ENCODE assay signal across 8 cellular contexts in the genomic region with DNA sequence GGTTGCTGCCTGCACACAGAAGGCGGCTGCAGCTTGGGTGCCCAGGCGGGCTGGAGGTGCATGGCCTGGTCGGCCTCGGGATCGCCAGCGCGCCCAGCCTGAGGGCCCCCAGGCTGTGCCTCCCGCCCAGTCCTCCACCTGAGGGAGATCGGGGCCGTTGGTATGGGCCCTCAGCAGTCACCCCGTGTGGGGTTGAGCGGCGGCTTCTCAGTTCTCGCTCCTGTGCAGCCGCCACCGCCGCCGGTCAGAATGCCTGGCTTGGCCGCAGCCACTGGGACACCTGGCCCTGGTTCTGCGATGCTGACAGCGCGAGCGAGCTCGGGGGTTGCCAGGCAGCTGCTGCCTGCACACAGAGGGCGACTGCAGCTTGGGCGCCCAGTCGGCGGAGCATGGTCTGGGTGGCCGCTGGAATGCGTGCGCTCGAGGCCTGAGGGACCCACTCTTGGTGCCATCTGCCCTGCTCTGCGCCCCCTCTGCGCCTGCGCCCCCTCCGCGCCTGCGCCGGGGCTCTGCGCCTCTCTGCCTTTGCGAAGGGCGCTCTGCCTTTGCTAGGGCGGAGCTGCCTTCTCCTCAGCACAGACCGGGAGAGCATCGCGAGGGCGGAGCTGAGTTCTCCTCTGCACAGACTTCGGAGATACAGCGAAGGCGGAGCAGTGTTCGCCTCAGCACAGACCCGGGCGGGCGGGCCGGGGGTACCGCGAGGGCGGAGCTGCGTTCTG.
A peak's percentile ranks its signal among the peaks of the same experiment; 100 is the strongest.
DNase-seq lines count a peak whose midpoint lies in the region; ATAC-seq and TF ChIP-seq lines count a peak whose summit lies in the region.
"Not testable (repeated sequence)": the region's sequence is repeated elsewhere in the genome, so short reads cannot be mapped to it uniquely, and the experiment has no call there.

No MANE protein-coding gene starts in this region.

- ATAC-seq in GM19468 (IDR thresholded peaks at IDR 0.05; ENCODE audit: extremely low read depth, unreplicated experiment) (peak; percentile 100), HG03196 (IDR thresholded peaks at IDR 0.05; ENCODE audit: unreplicated experiment) (peak; percentile 100), T-cell (replicated peaks in 1 of 4) (peak; percentile 100)

- peak overlapping the region in 1 of 8 donors; percentile 66 for H3K27ac Mint-ChIP-seq in CD8-positive, alpha-beta memory T cell
- not testable (repeated sequence) for H3K27ac Mint-ChIP-seq in T-cell; activated naive CD8-positive, alpha-beta T cell; nephron progenitor cell

- not testable (repeated sequence) for H3K27ac ChIP-seq in CD8-positive, alpha-beta memory T cell (ENCODE audit: low read depth, low read length)

- H3K36me3 ChIP-seq in CD8-positive, alpha-beta memory T cell (ENCODE audit: insufficient read depth, low read length) = not testable (repeated sequence)

- not testable (repeated sequence) for H3K27me3 ChIP-seq in CD8-positive, alpha-beta memory T cell (ENCODE audit: insufficient read depth, low read length, poor library complexity, severe bottlenecking)

- not testable (repeated sequence) for H3K4me3 ChIP-seq in CD8-positive, alpha-beta memory T cell (ENCODE audit: low read length)

- not testable (repeated sequence) for H3K36me3 Mint-ChIP-seq in CD8-positive, alpha-beta memory T cell; T-cell; activated naive CD8-positive, alpha-beta T cell; nephron progenitor cell (ENCODE audit: low read depth)

- peak overlapping the region; percentile 65 to 92 (median 80) for H3K4me3 Mint-ChIP-seq in CD8-positive, alpha-beta memory T cell
- H3K4me3 Mint-ChIP-seq in T-cell = peak overlapping the region in 2 of 3 donors; percentile 67 to 74
- H3K4me3 Mint-ChIP-seq in activated naive CD8-positive, alpha-beta T cell = peak overlapping the region; percentile 64
- peak overlapping the region; percentile 65 for H3K4me3 Mint-ChIP-seq in nephron progenitor cell

- H3K27me3 Mint-ChIP-seq in CD8-positive, alpha-beta memory T cell; T-cell; activated naive CD8-positive, alpha-beta T cell: not testable (repeated sequence)
- H3K27me3 Mint-ChIP-seq in nephron progenitor cell (ENCODE audit: low read depth, poor library complexity) = peaks cover 19% of the 10 kb centered on the region

- not testable (repeated sequence) for TF ChIP-seq CTCF in nephron progenitor cell (IDR thresholded peaks at IDR 0.05)

- not testable (repeated sequence) for H3K9me3 ChIP-seq in CD8-positive, alpha-beta memory T cell (ENCODE audit: low read length)

- H3K9me3 Mint-ChIP-seq in CD8-positive, alpha-beta memory T cell; T-cell; activated naive CD8-positive, alpha-beta T cell (ENCODE audit: low read depth); nephron progenitor cell: not testable (repeated sequence)

- CTCF ChIA-PET in CD8-positive, alpha-beta memory T cell (lab: Charles Lee); T-cell (lab: Charles Lee): not testable (repeated sequence)

- H3K4me1 ChIP-seq in CD8-positive, alpha-beta memory T cell (ENCODE audit: insufficient read depth, low read length) = not testable (repeated sequence)

- peak; percentile 47 to 88 (median 78) for DNase-seq in CD8-positive, alpha-beta memory T cell
- DNase-seq in T-cell (peak; percentile 37 to 80 (median 59)), foreskin melanocyte (peak; percentile 63), nephron progenitor cell (peak; percentile 82)
- peak; percentile 75 to 78 for DNase-seq in stimulated activated CD8-positive, alpha-beta memory T cell treated with anti-CD3 and anti-CD28 coated beads, Interleukin-15, amount 100 ng/mL, for 48 hours (ENCODE audit: low read depth in 2 of 2)

- not testable (repeated sequence) for H3K4me1 Mint-ChIP-seq in CD8-positive, alpha-beta memory T cell; T-cell; activated naive CD8-positive, alpha-beta T cell (ENCODE audit: low read depth); nephron progenitor cell

- POLR2A ChIA-PET in CD8-positive, alpha-beta memory T cell (lab: Charles Lee); T-cell (lab: Charles Lee): not testable (repeated sequence)
